18 cellular contexts compared by ENCODE assay signal in genomic region chr11:119592642-119593041, GRCh38.
A peak's percentile ranks its signal among the peaks of the same experiment; 100 is the strongest.
DNase-seq lines count a peak whose midpoint lies in the region; ATAC-seq, FAIRE-seq and TF ChIP-seq lines count a peak whose summit lies in the region.
"Had no signal": no experiment of that assay in that cellular context is flagged by ENCODE, and none has a peak within 500 bp of the region (broad histone marks: within the 10 kb centered on the region; RNA-seq: fewer than 3 reads in every experiment).

No MANE protein-coding gene starts in this region.

- H3K4me2 ChIP-seq in GM23248 (ENCODE audit: unreplicated experiment) (peak overlapping the region; percentile 21), neural cell (ENCODE audit: low read length) (no peak overlapping the region)

- H3K27ac ChIP-seq in GM23248: no peak overlapping the region
- H3K27ac ChIP-seq in neural cell (ENCODE audit: low read length): peak overlapping the region; percentile 45
- H3K27ac ChIP-seq in testis: no peak overlapping the region

- TF ChIP-seq RAD21 in neural cell (conservative IDR thresholded peaks at IDR 0.05): no peak

- H3K79me2 ChIP-seq in GM23248 (ENCODE audit: insufficient read depth) (no peaks in the 10 kb centered on the region), neural cell (replicated peaks; ENCODE audit: insufficient read depth, low read length) (no peaks in the 10 kb centered on the region)

- H3K9me3 ChIP-seq in GM23248 (ENCODE audit: low read depth) (no peaks in the 10 kb centered on the region), neural cell (ENCODE audit: low read length) (no peaks in the 10 kb centered on the region), testis (no peaks in the 10 kb centered on the region)

- H3K4me1 ChIP-seq in GM23248 (ENCODE audit: insufficient read depth): peaks cover 27% of the 10 kb centered on the region
- H3K4me1 ChIP-seq in testis: no peaks in the 10 kb centered on the region

- peak; percentile 39 for DNase-seq in GM23248
- peak; percentile 62 for DNase-seq in fibroblast of gingiva (ENCODE audit: low read depth)
- DNase-seq in testis: peak; percentile 49
- DNase-seq in GM13977 (ENCODE audit: low spot score): no peak
- no peak for DNase-seq in GM12891 (ENCODE audit: insufficient read length, low spot score)
- DNase-seq: activated CD4-positive, alpha-beta T cell treated with anti-CD3 and anti-CD28 coated beads for 1 hour; CD4-positive, alpha-beta T cell; DMS 273 treated with DMSO at 0.1 percent for 48 hours; effector memory CD4-positive, alpha-beta T cell; MM.1S; natural killer cell; NCI-H1694 treated with DMSO at 0.1 percent for 48 hours; NCI-H82; SHP77 treated with DMSO at 0.1 percent for 48 hours had no signal

- WGBS in GM23248 (ENCODE audit: low coverage in 1 of 2, low lambda C conversion rate in 2 of 2, missing lambda C conversion rate in 2 of 2), 2 experiments: 25 to 28% methylated on average over 5 of the region's 5 CpGs
- WGBS in testis, 2 donors: 72 to 83% methylated on average over 5 of the region's 5 CpGs

- H3K27me3 ChIP-seq in GM23248 (replicated peaks; ENCODE audit: insufficient read depth) (no peaks in the 10 kb centered on the region), neural cell (ENCODE audit: insufficient read depth, low read depth, low read length) (no peaks in the 10 kb centered on the region), testis (no peaks in the 10 kb centered on the region)

- no peaks in the 10 kb centered on the region for H4K20me1 ChIP-seq in GM23248 (ENCODE audit: insufficient read depth)
- H4K20me1 ChIP-seq in neural cell (ENCODE audit: insufficient read depth): no peaks in the 10 kb centered on the region

- H3K9ac ChIP-seq in GM23248 (no peak overlapping the region), neural cell (ENCODE audit: low read length) (no peak overlapping the region)

- in situ Hi-C loops in GM23248 (cut with MboI) (no loop called here), GM13977 (cut with MboI; ENCODE audit: low pct_unique_long_range_greater_than_20kb, low sequenced_read_pairs, unreplicated experiment) (no loop called here)

- H3K4me3 ChIP-seq in GM23248 (no peak overlapping the region), neural cell (ENCODE audit: low read length) (no peak overlapping the region), testis (no peak overlapping the region)

- intact Hi-C loops in testis (cut with DNase I; ENCODE audit: low total_unique reads): no loop called here

- ATAC-seq in HG02852 (IDR thresholded peaks at IDR 0.05; ENCODE audit: unreplicated experiment): no peak
- ATAC-seq: natural killer cell had no signal

- no peaks in the 10 kb centered on the region for H3K36me3 ChIP-seq in GM23248 (ENCODE audit: low read depth)
- H3K36me3 ChIP-seq in neural cell (ENCODE audit: insufficient read depth, low read length): no peaks in the 10 kb centered on the region
- H3K36me3 ChIP-seq in testis (ENCODE audit: low read depth, missing control alignments): no peaks in the 10 kb centered on the region

- H2AFZ ChIP-seq in GM23248 (no peak overlapping the region), neural cell (ENCODE audit: low read depth, low read length) (no peak overlapping the region)

- no peak for TF ChIP-seq EP300 in neural cell (conservative IDR thresholded peaks at IDR 0.05; ENCODE audit: poor library complexity, severe bottlenecking)

- TF ChIP-seq POLR2A in testis (IDR thresholded peaks at IDR 0.05) (no peak), GM12891 (IDR thresholded peaks at IDR 0.05; ENCODE audit: low read depth, low read length) (no peak)

- no peak for TF ChIP-seq CTCF in neural cell (IDR thresholded peaks at IDR 0.05; ENCODE audit: poor library complexity, severe bottlenecking)
- TF ChIP-seq CTCF in testis (IDR thresholded peaks at IDR 0.05): no peak
- TF ChIP-seq CTCF in GM13977 (IDR thresholded peaks at IDR 0.05; ENCODE audit: extremely low read depth, insufficient read depth, missing control alignments): no peak

- peaks cover 17% of the 10 kb centered on the region for H3F3A ChIP-seq in GM23248 (ENCODE audit: insufficient read depth)
- H3F3A ChIP-seq in neural cell (ENCODE audit: insufficient read depth, low read length, poor library complexity, severe bottlenecking): no peaks in the 10 kb centered on the region

- no peaks in the 10 kb centered on the region for H3K9me2 ChIP-seq in GM23248 (ENCODE audit: insufficient read depth)
- H3K9me2 ChIP-seq in neural cell (ENCODE audit: insufficient read depth, low read length): no peaks in the 10 kb centered on the region

- FAIRE-seq in GM12891 (lab: Jason Lieb, UNC): no peak
- FAIRE-seq: keratinocyte, TTC549 had no signal

TF ChIP-seq in neural cell, 6 proteins besides CTCF, POLR2A, EP300 and RAD21:
- TF ChIP-seq MXI1 (conservative IDR thresholded peaks at IDR 0.05; ENCODE audit: poor library complexity, severe bottlenecking) (no peak), EZH2 (IDR thresholded peaks at IDR 0.05; ENCODE audit: borderline replicate concordance, insufficient read depth, low read length, poor library complexity, severe bottlenecking) (no peak), TAF1 (IDR thresholded peaks at IDR 0.05; ENCODE audit: low read depth) (no peak), SMC3 (conservative IDR thresholded peaks at IDR 0.05; ENCODE audit: poor library complexity) (no peak), POLR2AphosphoS5 (IDR thresholded peaks at IDR 0.05) (no peak)
- TF ChIP-seq, protein P1, sequence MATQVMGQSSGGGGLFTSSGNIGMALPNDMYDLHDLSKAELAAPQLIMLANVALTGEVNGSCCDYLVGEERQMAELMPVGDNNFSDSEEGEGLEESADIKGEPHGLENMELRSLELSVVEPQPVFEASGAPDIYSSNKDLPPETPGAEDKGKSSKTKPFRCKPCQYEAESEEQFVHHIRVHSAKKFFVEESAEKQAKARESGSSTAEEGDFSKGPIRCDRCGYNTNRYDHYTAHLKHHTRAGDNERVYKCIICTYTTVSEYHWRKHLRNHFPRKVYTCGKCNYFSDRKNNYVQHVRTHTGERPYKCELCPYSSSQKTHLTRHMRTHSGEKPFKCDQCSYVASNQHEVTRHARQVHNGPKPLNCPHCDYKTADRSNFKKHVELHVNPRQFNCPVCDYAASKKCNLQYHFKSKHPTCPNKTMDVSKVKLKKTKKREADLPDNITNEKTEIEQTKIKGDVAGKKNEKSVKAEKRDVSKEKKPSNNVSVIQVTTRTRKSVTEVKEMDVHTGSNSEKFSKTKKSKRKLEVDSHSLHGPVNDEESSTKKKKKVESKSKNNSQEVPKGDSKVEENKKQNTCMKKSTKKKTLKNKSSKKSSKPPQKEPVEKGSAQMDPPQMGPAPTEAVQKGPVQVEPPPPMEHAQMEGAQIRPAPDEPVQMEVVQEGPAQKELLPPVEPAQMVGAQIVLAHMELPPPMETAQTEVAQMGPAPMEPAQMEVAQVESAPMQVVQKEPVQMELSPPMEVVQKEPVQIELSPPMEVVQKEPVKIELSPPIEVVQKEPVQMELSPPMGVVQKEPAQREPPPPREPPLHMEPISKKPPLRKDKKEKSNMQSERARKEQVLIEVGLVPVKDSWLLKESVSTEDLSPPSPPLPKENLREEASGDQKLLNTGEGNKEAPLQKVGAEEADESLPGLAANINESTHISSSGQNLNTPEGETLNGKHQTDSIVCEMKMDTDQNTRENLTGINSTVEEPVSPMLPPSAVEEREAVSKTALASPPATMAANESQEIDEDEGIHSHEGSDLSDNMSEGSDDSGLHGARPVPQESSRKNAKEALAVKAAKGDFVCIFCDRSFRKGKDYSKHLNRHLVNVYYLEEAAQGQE (IDR thresholded peaks at IDR 0.05; ENCODE audit: borderline replicate concordance): no peak
TF ChIP-seq in neural cell: peak in this region for 0.

TF ChIP-seq in GM12891, 5 proteins besides CTCF, POLR2A, EP300 and RAD21:
- no peak for TF ChIP-seq SPI1 (IDR thresholded peaks at IDR 0.05; ENCODE audit: low read depth, low read length)
TF ChIP-seq in GM12891: peak in this region for 0.

Comparison
In these comparisons a context has a peak if more than half of its experiments do, and no peak if none do; other contexts are left out.
1. DNase-seq: peak in GM23248 (single experiment), fibroblast of gingiva (single experiment) and testis (single experiment); none in GM13977 (single experiment) and GM12891 (single experiment).